Comparison of ENCODE assay signal across 8 cellular contexts in the genomic region with DNA sequence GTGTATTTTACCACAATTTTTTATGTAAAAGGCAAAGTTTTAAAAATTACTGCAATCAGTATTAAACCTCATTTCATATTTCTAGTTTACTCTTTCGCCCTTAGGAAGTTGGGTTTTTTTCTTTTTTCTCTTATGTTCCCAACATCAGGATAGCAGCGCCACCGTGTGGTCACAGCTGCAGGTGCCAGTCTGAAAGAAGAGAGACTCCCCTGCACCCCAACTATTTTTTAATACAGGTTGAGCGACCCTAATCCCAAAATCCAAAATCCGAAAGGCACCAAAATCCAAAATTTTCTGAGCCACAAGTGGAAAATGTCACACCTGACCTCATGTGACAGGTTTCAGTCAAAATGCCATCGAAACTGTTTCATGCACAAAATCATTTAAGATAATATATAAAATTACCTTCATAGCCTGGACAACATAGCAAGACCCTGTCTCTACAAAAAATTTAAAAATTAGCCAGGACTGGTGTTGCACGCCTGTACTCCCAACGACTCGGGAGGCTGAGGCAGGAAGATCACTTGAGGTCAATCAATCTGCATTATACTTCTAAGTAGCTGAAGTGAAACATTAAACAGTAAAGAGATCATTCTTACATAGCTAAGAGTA. TPM values are rescaled to one million over a fixed set of nuclear protein-coding genes. Genes with fewer than 3 reads are reported as not detected.
DNase-seq lines count a peak whose midpoint lies in the region; ATAC-seq and TF ChIP-seq lines count a peak whose summit lies in the region.

No MANE protein-coding gene starts in this region.

- DNase-seq in NCI-H2081 (lab: John Stamatoyannopoulos, UW) (peak; percentile 17 to 30), NCI-H2081 treated with DMSO at 0.1 percent for 48 hours (lab: John Stamatoyannopoulos, UW) (no peak), NCI-H2227 treated with DMSO at 0.1 percent for 48 hours (lab: John Stamatoyannopoulos, UW) (peak; percentile 16), choroid plexus epithelial cell (ENCODE audit: low read depth) (peak; percentile 82), lower leg skin (ENCODE audit: low spot score in 2 of 2) (peak; percentile 64 to 95)
- DNase-seq in activated CD4-positive, alpha-beta T cell treated with anti-CD3 and anti-CD28 coated beads for 4 hours, result peak; percentile 73 to 83
- DNase-seq in stimulated activated CD4-positive, alpha-beta T cell treated with anti-CD3 and anti-CD28 coated beads, TNF-alpha, amount 100 ng/mL, for 4 hours (ENCODE audit: low read depth in 3 of 3), result peak; percentile 50 to 75 (median 58)

- intact Hi-C loops in lower leg skin (cut with DNase I; ENCODE audit: low total_unique reads), result no loop called here

- ATAC-seq in HG03378 (IDR thresholded peaks at IDR 0.05; ENCODE audit: unreplicated experiment), result no peak

- 28% methylated on average over 9 of the region's 9 CpGs for WGBS in lower leg skin, 2 donors

- H3K4me3 ChIP-seq in choroid plexus epithelial cell (ENCODE audit: low read depth, low read length) (no peak overlapping the region), lower leg skin (ENCODE audit: low read depth, poor library complexity, severe bottlenecking) (no peak overlapping the region)

- peak; percentile 94 for TF ChIP-seq CTCF in choroid plexus epithelial cell (conservative IDR thresholded peaks at IDR 0.05; ENCODE audit: low read depth, low read length)
- TF ChIP-seq CTCF in lower leg skin (IDR thresholded peaks at IDR 0.05), result peak in 1 of 3 donors; percentile 66

- no peak for TF ChIP-seq POLR2A in lower leg skin (IDR thresholded peaks at IDR 0.05)

RNA-seq across cellular contexts. Expression of gene ASGR2, which starts 21.8 kb away (rescaled TPM):
- 10 to 100 TPM in 1 of 4 donors, 1 to 10 TPM in 3; 6.7 to 10.1 (median 8.7) TPM for total RNA-seq in lower leg skin

RNA-seq across cellular contexts. Expression of gene ASGR1, which starts 42.8 kb away (rescaled TPM):
- total RNA-seq in lower leg skin, result 1 to 10 TPM; 1.3 to 6.6 (median 4.2) TPM

RNA-seq across cellular contexts. Expression of gene CLEC10A, which starts 56.3 kb away (rescaled TPM):
- 1 to 10 TPM in 2 of 4 donors, under 1 TPM in 2; 0.46 to 5.4 (median 1.9) TPM for total RNA-seq in lower leg skin
